1 cellular context compared by ENCODE assay signal in genomic region chr3:55165704-55166103, GRCh38.
TF ChIP-seq lines count a peak whose summit lies in the region.

No MANE protein-coding gene starts in this region.

TF ChIP-seq in IMR-90, 13 proteins besides CTCF, POLR2A, EP300 and RAD21 (continued from another document):
- no peak for TF ChIP-seq USF2 (IDR thresholded peaks at IDR 0.05; ENCODE audit: low read depth, low read length)
TF ChIP-seq in IMR-90: peak in this region for 0.
